In the genomic region with DNA sequence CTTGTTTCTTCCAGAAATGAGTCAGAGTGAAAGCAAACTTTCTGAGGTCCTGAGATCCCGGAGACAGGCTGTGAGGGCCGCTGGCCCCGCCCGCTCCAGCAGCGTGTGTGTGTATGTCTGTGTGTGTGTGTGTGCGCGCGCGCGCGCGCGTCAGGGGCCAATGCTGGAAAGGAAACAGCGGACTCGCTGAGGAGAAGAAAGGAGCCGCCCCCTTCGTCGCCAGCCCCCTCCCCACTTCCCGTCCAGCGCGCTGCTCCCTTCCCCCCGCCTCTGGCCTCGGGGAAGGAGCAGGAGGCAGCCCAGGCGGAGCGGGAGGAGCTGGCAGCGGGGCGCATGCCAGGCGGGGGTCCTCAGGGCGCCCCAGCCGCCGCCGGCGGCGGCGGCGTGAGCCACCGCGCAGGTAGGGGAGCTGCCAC, we compare ENCODE assay signal across 8 cellular contexts. TPM values are rescaled to one million over a fixed set of nuclear protein-coding genes. Genes with fewer than 3 reads are reported as not detected.
DNase-seq lines count a peak whose midpoint lies in the region; ATAC-seq and TF ChIP-seq lines count a peak whose summit lies in the region.

A gene (plus strand): TSS at position 256 of the 416 bp plus-strand sequence. CDS start 78 bp downstream, at position 334.

- DNase-seq in DMS79 treated with DMSO at 0.1 percent for 48 hours (lab: John Stamatoyannopoulos, UW) = peak; percentile 47
- DNase-seq in NCI-H1105 treated with DMSO at 0.1 percent for 48 hours (lab: John Stamatoyannopoulos, UW) = peak; percentile 41
- DNase-seq in T-helper 1 cell = peak; percentile 44 to 89 (median 51)
- peak; percentile 92 for DNase-seq in astrocyte of the hippocampus (ENCODE audit: low read depth, low spot score)
- peak; percentile 91 to 95 (median 95) for DNase-seq in right cardiac atrium
- DNase-seq in progenitor cell of endocrine pancreas (ENCODE audit: low spot score, unreplicated experiment) = peak; percentile 75

- H3K27me3 ChIP-seq in right cardiac atrium (ENCODE audit: control insufficient read depth, insufficient read depth) = no peaks in the 10 kb centered on the region

- peaks cover 6% of the 10 kb centered on the region for H3K4me1 Mint-ChIP-seq in progenitor cell of endocrine pancreas (ENCODE audit: low read depth)

- WGBS in right cardiac atrium = under 1% methylated on average over 38 of the region's 38 CpGs

- H3K9me3 Mint-ChIP-seq in progenitor cell of endocrine pancreas (ENCODE audit: low read depth) = no peaks in the 10 kb centered on the region

- peak within 1 kb of the TSS; percentile 95 for H3K27ac Mint-ChIP-seq in progenitor cell of endocrine pancreas

- H3K9me3 ChIP-seq in HEK293 (ENCODE audit: control insufficient read depth, insufficient read depth, low read depth, low read length) = no peaks in the 10 kb centered on the region
- H3K9me3 ChIP-seq in right cardiac atrium (ENCODE audit: control insufficient read depth, low read length) = no peaks in the 10 kb centered on the region

- H3K4me3 ChIP-seq in HEK293 (ENCODE audit: low read depth, low read length) = peak within 1 kb of the TSS; percentile 85
- H3K4me3 ChIP-seq in right cardiac atrium (ENCODE audit: low read length) = peak within 1 kb of the TSS; percentile 67

- peaks cover 27% of the 10 kb centered on the region for H3K27me3 Mint-ChIP-seq in progenitor cell of endocrine pancreas

- no peaks in the 10 kb centered on the region for H3K36me3 Mint-ChIP-seq in progenitor cell of endocrine pancreas (ENCODE audit: insufficient read depth)

- CTCF ChIA-PET in HEK293 (lab: Yijun Ruan, JAX) = interaction anchor here (0.6 to 1.1 kb wide), 4 partner anchors 28 to 1026 kb away, joined by 3 to 4 read pairs (median 3); no protein-coding TSS in a partner anchor

- TF ChIP-seq CTCF in HEK293 (tag by site-specific recombination; IDR thresholded peaks at IDR 0.05) = no peak
- TF ChIP-seq CTCF in progenitor cell of endocrine pancreas (IDR thresholded peaks at IDR 0.05; ENCODE audit: unreplicated experiment) = no peak

- POLR2A ChIA-PET in HEK293 (lab: Yijun Ruan, JAX) = interaction anchor here (0.7 to 1.6 kb wide), 2 partner anchors 20 to 46 kb away, joined by 3 to 5 read pairs; no protein-coding TSS in a partner anchor

- intact Hi-C loops in right cardiac atrium (cut with DNase I) = no loop called here

- H3K27ac ChIP-seq in HEK293 (ENCODE audit: extremely low read depth, low read depth, low read length) = peak within 1 kb of the TSS; percentile 81; the same call in 1 of the 2 replicates
- H3K27ac ChIP-seq in right cardiac atrium (ENCODE audit: low read length) = peak within 1 kb of the TSS; percentile 49

- ATAC-seq in right cardiac atrium (peak; percentile 86 to 93), HG03439 (IDR thresholded peaks at IDR 0.05; ENCODE audit: unreplicated experiment) (no peak)

- H3K4me3 Mint-ChIP-seq in progenitor cell of endocrine pancreas (ENCODE audit: low read depth) = peak within 1 kb of the TSS; percentile 81

- H3K4me1 ChIP-seq in HEK293 (ENCODE audit: control insufficient read depth, insufficient read depth, low read length) (peaks cover 13% of the 10 kb centered on the region), right cardiac atrium (ENCODE audit: control insufficient read depth, insufficient read depth, low read length) (no peaks in the 10 kb centered on the region)

- no peaks in the 10 kb centered on the region for H3K36me3 ChIP-seq in HEK293 (ENCODE audit: control insufficient read depth in 2 of 2, insufficient read depth in 1 of 2, low read length in 2 of 2)

TF ChIP-seq in HEK293, 187 proteins besides CTCF, POLR2A, EP300 and RAD21 (continues in another document):
- TF ChIP-seq, protein P1, sequence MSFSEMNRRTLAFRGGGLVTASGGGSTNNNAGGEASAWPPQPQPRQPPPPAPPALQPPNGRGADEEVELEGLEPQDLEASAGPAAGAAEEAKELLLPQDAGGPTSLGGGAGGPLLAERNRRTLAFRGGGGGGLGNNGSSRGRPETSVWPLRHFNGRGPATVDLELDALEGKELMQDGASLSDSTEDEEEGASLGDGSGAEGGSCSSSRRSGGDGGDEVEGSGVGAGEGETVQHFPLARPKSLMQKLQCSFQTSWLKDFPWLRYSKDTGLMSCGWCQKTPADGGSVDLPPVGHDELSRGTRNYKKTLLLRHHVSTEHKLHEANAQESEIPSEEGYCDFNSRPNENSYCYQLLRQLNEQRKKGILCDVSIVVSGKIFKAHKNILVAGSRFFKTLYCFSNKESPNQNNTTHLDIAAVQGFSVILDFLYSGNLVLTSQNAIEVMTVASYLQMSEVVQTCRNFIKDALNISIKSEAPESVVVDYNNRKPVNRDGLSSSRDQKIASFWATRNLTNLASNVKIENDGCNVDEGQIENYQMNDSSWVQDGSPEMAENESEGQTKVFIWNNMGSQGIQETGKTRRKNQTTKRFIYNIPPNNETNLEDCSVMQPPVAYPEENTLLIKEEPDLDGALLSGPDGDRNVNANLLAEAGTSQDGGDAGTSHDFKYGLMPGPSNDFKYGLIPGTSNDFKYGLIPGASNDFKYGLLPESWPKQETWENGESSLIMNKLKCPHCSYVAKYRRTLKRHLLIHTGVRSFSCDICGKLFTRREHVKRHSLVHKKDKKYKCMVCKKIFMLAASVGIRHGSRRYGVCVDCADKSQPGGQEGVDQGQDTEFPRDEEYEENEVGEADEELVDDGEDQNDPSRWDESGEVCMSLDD (tag by site-specific recombination; IDR thresholded peaks at IDR 0.05) = peak; percentile 74
- TF ChIP-seq ZSCAN23 (tag by site-specific recombination; IDR thresholded peaks at IDR 0.05) = peak; percentile 98
- TF ChIP-seq, protein P2, sequence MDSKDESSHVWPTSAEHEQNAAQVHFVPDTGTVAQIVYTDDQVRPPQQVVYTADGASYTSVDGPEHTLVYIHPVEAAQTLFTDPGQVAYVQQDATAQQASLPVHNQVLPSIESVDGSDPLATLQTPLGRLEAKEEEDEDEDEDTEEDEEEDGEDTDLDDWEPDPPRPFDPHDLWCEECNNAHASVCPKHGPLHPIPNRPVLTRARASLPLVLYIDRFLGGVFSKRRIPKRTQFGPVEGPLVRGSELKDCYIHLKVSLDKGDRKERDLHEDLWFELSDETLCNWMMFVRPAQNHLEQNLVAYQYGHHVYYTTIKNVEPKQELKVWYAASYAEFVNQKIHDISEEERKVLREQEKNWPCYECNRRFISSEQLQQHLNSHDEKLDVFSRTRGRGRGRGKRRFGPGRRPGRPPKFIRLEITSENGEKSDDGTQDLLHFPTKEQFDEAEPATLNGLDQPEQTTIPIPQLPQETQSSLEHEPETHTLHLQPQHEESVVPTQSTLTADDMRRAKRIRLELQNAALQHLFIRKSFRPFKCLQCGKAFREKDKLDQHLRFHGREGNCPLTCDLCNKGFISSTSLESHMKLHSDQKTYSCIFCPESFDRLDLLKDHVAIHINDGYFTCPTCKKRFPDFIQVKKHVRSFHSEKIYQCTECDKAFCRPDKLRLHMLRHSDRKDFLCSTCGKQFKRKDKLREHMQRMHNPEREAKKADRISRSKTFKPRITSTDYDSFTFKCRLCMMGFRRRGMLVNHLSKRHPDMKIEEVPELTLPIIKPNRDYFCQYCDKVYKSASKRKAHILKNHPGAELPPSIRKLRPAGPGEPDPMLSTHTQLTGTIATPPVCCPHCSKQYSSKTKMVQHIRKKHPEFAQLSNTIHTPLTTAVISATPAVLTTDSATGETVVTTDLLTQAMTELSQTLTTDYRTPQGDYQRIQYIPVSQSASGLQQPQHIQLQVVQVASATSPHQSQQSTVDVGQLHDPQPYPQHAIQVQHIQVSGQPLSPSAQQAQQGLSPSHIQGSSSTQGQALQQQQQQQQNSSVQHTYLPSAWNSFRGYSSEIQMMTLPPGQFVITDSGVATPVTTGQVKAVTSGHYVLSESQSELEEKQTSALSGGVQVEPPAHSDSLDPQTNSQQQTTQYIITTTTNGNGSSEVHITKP (tag by site-specific recombination; IDR thresholded peaks at IDR 0.05) = peak; percentile 66
- TF ChIP-seq ZNF555 (tag by site-specific recombination; conservative IDR thresholded peaks at IDR 0.05) = no peak
- TF ChIP-seq ZNF341 (tag by site-specific recombination; IDR thresholded peaks at IDR 0.05; ENCODE audit: low read depth) = peak; percentile 53
- peak; percentile 88 for TF ChIP-seq ZFP37 (tag by site-specific recombination; IDR thresholded peaks at IDR 0.05)
- peak; percentile 83 for TF ChIP-seq ZNF843 (tag by site-specific recombination; IDR thresholded peaks at IDR 0.05)
- TF ChIP-seq, protein P3, sequence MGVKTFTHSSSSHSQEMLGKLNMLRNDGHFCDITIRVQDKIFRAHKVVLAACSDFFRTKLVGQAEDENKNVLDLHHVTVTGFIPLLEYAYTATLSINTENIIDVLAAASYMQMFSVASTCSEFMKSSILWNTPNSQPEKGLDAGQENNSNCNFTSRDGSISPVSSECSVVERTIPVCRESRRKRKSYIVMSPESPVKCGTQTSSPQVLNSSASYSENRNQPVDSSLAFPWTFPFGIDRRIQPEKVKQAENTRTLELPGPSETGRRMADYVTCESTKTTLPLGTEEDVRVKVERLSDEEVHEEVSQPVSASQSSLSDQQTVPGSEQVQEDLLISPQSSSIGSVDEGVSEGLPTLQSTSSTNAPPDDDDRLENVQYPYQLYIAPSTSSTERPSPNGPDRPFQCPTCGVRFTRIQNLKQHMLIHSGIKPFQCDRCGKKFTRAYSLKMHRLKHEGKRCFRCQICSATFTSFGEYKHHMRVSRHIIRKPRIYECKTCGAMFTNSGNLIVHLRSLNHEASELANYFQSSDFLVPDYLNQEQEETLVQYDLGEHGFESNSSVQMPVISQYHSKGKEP (tag by site-specific recombination; IDR thresholded peaks at IDR 0.05) = peak; percentile 64; the same call in 1 of the 2 replicates
- TF ChIP-seq IKZF3 (tag by site-specific recombination; IDR thresholded peaks at IDR 0.05) = peak; percentile 77

RNA-seq across cellular contexts. Expression of the gene that starts here (rescaled TPM):
- total RNA-seq in right cardiac atrium = 1 to 10 TPM; 4.5 to 7.4 (median 5.2) TPM
- polyA plus RNA-seq in right cardiac atrium = 2.3 TPM
- 5.2 and 6.1 TPM in 2 replicates for total RNA-seq in progenitor cell of endocrine pancreas

Comparison
In these comparisons a context has a peak if more than half of its experiments do, and no peak if none do; other contexts are left out.
1. DNase-seq: peak in every context shown above with its lines; median percentile 95 in right cardiac atrium; 92 in astrocyte of the hippocampus; 75 in progenitor cell of endocrine pancreas; 51 in T-helper 1 cell; 47 in DMS79 treated with DMSO at 0.1 percent for 48 hours; 41 in NCI-H1105 treated with DMSO at 0.1 percent for 48 hours.